Comparison of ENCODE assay signal across 8 cellular contexts in genomic region chr5:142800776-142801494, GRCh38. TPM values are rescaled to one million over a fixed set of nuclear protein-coding genes. Genes with fewer than 3 reads are reported as not detected.
DNase-seq lines count a peak whose midpoint lies in the region; ATAC-seq and TF ChIP-seq lines count a peak whose summit lies in the region.

No MANE protein-coding gene starts in this region.

- DNase-seq in T-helper 22 cell (ENCODE audit: low read depth) (peak; percentile 2), endothelial cell (ENCODE audit: low spot score) (no peak), HPDE6-E6E7 (ENCODE audit: extremely low spot score) (no peak), NCI-H146 (lab: John Stamatoyannopoulos, UW) (no peak)
- peak in 9 of 10 donors; percentile 19 to 74 (median 53) for DNase-seq in naive thymus-derived CD8-positive, alpha-beta T cell

- H3K4me1 Mint-ChIP-seq in naive thymus-derived CD8-positive, alpha-beta T cell: peaks cover 42 to 86% (median 69%) of the 10 kb centered on the region in 4 donors
- H3K4me1 Mint-ChIP-seq in endothelial cell (ENCODE audit: unreplicated experiment): peaks cover 23% of the 10 kb centered on the region

- H3K27ac Mint-ChIP-seq in naive thymus-derived CD8-positive, alpha-beta T cell: peak overlapping the region; percentile 91 to 98 (median 95)
- H3K27ac Mint-ChIP-seq in endothelial cell (ENCODE audit: unreplicated experiment): no peak overlapping the region

- no peaks in the 10 kb centered on the region for H3K9me3 Mint-ChIP-seq in naive thymus-derived CD8-positive, alpha-beta T cell
- no peaks in the 10 kb centered on the region for H3K9me3 Mint-ChIP-seq in endothelial cell (ENCODE audit: unreplicated experiment)

- POLR2A ChIA-PET in naive thymus-derived CD8-positive, alpha-beta T cell (lab: Charles Lee): interaction anchor here (1.0 to 4.9 kb wide), 8 partner anchors 8 to 603 kb away, joined by 3 to 78 read pairs (median 4); partner anchors contain the start of genes ARHGAP26 and NR3C1

- H3K4me3 Mint-ChIP-seq in naive thymus-derived CD8-positive, alpha-beta T cell: peak overlapping the region; percentile 68 to 90 (median 82)
- H3K4me3 Mint-ChIP-seq in endothelial cell (ENCODE audit: unreplicated experiment): no peak overlapping the region

- peak; percentile 92 for ATAC-seq in GM18909 (IDR thresholded peaks at IDR 0.05; ENCODE audit: poor library complexity, unreplicated experiment)
- peak; percentile 88 for ATAC-seq in HG02943 (IDR thresholded peaks at IDR 0.05; ENCODE audit: low read depth, unreplicated experiment)
- ATAC-seq in naive thymus-derived CD8-positive, alpha-beta T cell: peak; percentile 81 to 82
- no peak for ATAC-seq in SK-N-SH treated with all-trans-retinoic acid at 6 μM for 48 hours

- peaks cover 0 to 5% (median 0%) of the 10 kb centered on the region in 3 donors for H3K36me3 Mint-ChIP-seq in naive thymus-derived CD8-positive, alpha-beta T cell
- no peaks in the 10 kb centered on the region for H3K36me3 Mint-ChIP-seq in endothelial cell (ENCODE audit: low read depth, unreplicated experiment)

- H3K27me3 Mint-ChIP-seq in naive thymus-derived CD8-positive, alpha-beta T cell: no peaks in the 10 kb centered on the region
- H3K27me3 Mint-ChIP-seq in endothelial cell (ENCODE audit: unreplicated experiment): peaks cover 2% of the 10 kb centered on the region

- no peak for TF ChIP-seq CTCF in endothelial cell (IDR thresholded peaks at IDR 0.05; ENCODE audit: unreplicated experiment)

TF ChIP-seq in SK-N-SH treated with all-trans-retinoic acid at 6 μM for 48 hours, 23 proteins besides CTCF, POLR2A, EP300 and RAD21:
- no peak for TF ChIP-seq TOX (CRISPR knock-in tag; IDR thresholded peaks at IDR 0.05; ENCODE audit: borderline replicate concordance)
- TF ChIP-seq ZC3H10 (CRISPR knock-in tag; IDR thresholded peaks at IDR 0.05): no peak
- no peak for TF ChIP-seq TCF4 (CRISPR knock-in tag; IDR thresholded peaks at IDR 0.05; ENCODE audit: borderline replicate concordance)
- no peak for TF ChIP-seq RARB (CRISPR knock-in tag; IDR thresholded peaks at IDR 0.05)
- no peak for TF ChIP-seq SNAI2 (CRISPR knock-in tag; IDR thresholded peaks at IDR 0.05)

RNA-seq across cellular contexts. Expression of gene ARHGAP26, which starts 30.8 kb away (rescaled TPM):
- 10 to 100 TPM; 27.7 to 30.5 TPM for total RNA-seq in naive thymus-derived CD8-positive, alpha-beta T cell
- polyA plus RNA-seq in naive thymus-derived CD8-positive, alpha-beta T cell: 10 to 100 TPM in 2 of 3 donors, 1 to 10 TPM in 1; 9.1 to 15.7 (median 11.6) TPM
- total RNA-seq in endothelial cell (ENCODE audit: unreplicated experiment): 81.5 TPM

Comparison
In these comparisons a context has a peak if more than half of its experiments do, and no peak if none do; other contexts are left out.
1. DNase-seq: peak in T-helper 22 cell (single experiment) and naive thymus-derived CD8-positive, alpha-beta T cell (9 of 10); none in endothelial cell (single experiment), HPDE6-E6E7 (single experiment) and NCI-H146 (single experiment).